Comparison of ENCODE assay signal across 8 cellular contexts in genomic region chr3:128698211-128699011, GRCh38. TPM values are rescaled to one million over a fixed set of nuclear protein-coding genes. Genes with fewer than 3 reads are reported as not detected.
DNase-seq lines count a peak whose midpoint lies in the region; ATAC-seq and TF ChIP-seq lines count a peak whose summit lies in the region.

No MANE protein-coding gene starts in this region.

- DNase-seq in AG09309 (ENCODE audit: low read depth) (no peak), HL-60 (ENCODE audit: low read depth in 1 of 2, low spot score in 1 of 2) (peak in 1 of 2 experiments; percentile 43), esophagus muscularis mucosa (ENCODE audit: extremely low spot score) (no peak), mucosa of descending colon (peak; percentile 42 to 68 (median 60)), type B pancreatic cell (ENCODE audit: extremely low spot score, unreplicated experiment) (peak; percentile 71)
- DNase-seq in activated T-cell treated with anti-CD3 and anti-CD28 coated beads, Interleukin-2, amount 50 U/mL, for 24 hours: peak; percentile 56

- H3K9me3 ChIP-seq in esophagus muscularis mucosa: no peaks in the 10 kb centered on the region
- H3K9me3 ChIP-seq in mucosa of descending colon: no peaks in the 10 kb centered on the region

- TF ChIP-seq POLR2A in esophagus muscularis mucosa (IDR thresholded peaks at IDR 0.05; ENCODE audit: low read depth): no peak

- H3K27me3 Mint-ChIP-seq in activated T-cell treated with anti-CD3 and anti-CD28 coated beads, Interleukin-2, amount 50 U/mL, for 24 hours: peaks cover 4% of the 10 kb centered on the region
- H3K27me3 Mint-ChIP-seq in type B pancreatic cell: no peaks in the 10 kb centered on the region

- H3K9me3 Mint-ChIP-seq in activated T-cell treated with anti-CD3 and anti-CD28 coated beads, Interleukin-2, amount 50 U/mL, for 24 hours: no peaks in the 10 kb centered on the region
- no peaks in the 10 kb centered on the region for H3K9me3 Mint-ChIP-seq in type B pancreatic cell

- H3K27me3 ChIP-seq in HL-60 (ENCODE audit: insufficient read depth, poor library complexity, severe bottlenecking) (no peaks in the 10 kb centered on the region), esophagus muscularis mucosa (no peaks in the 10 kb centered on the region)

- TF ChIP-seq CTCF in AG09309 (IDR thresholded peaks at IDR 0.05; ENCODE audit: control insufficient read depth, insufficient read depth, low read depth, low read length, missing control alignments): no peak
- no peak for TF ChIP-seq CTCF in HL-60 (IDR thresholded peaks at IDR 0.05; ENCODE audit: insufficient read depth, low read length)
- TF ChIP-seq CTCF in esophagus muscularis mucosa (IDR thresholded peaks at IDR 0.05): no peak
- no peak for TF ChIP-seq CTCF in mucosa of descending colon (IDR thresholded peaks at IDR 0.05)
- TF ChIP-seq CTCF in type B pancreatic cell (conservative IDR thresholded peaks at IDR 0.05): no peak

- peak; percentile 81 for ATAC-seq in mucosa of descending colon
- no peak for ATAC-seq in GM19467 (IDR thresholded peaks at IDR 0.05; ENCODE audit: unreplicated experiment)
- no peak for ATAC-seq in HG02642 (IDR thresholded peaks at IDR 0.05; ENCODE audit: poor library complexity, unreplicated experiment)

- H3K27ac ChIP-seq in HL-60 (replicated peaks) (peak overlapping the region; percentile 62), esophagus muscularis mucosa (replicated peaks in 1 of 4) (peak overlapping the region; percentile 84 to 90 (median 88))

- TF ChIP-seq EP300 in esophagus muscularis mucosa (IDR thresholded peaks at IDR 0.05): no peak

- no peaks in the 10 kb centered on the region for H3K36me3 Mint-ChIP-seq in activated T-cell treated with anti-CD3 and anti-CD28 coated beads, Interleukin-2, amount 50 U/mL, for 24 hours (ENCODE audit: low read depth)
- no peaks in the 10 kb centered on the region for H3K36me3 Mint-ChIP-seq in type B pancreatic cell

- H3K4me1 Mint-ChIP-seq in activated T-cell treated with anti-CD3 and anti-CD28 coated beads, Interleukin-2, amount 50 U/mL, for 24 hours (ENCODE audit: low read depth): peaks cover 4% of the 10 kb centered on the region
- H3K4me1 Mint-ChIP-seq in type B pancreatic cell (ENCODE audit: unreplicated experiment): no peaks in the 10 kb centered on the region

- H3K4me1 ChIP-seq in esophagus muscularis mucosa (peaks cover 0 to 22% (median 9%) of the 10 kb centered on the region in 4 donors), mucosa of descending colon (ENCODE audit: low read depth) (peaks cover 4% of the 10 kb centered on the region)

- H3K4me3 Mint-ChIP-seq in activated T-cell treated with anti-CD3 and anti-CD28 coated beads, Interleukin-2, amount 50 U/mL, for 24 hours: peak overlapping the region; percentile 60
- peak overlapping the region; percentile 80 for H3K4me3 Mint-ChIP-seq in type B pancreatic cell

- H3K4me3 ChIP-seq in AG09309 (ENCODE audit: control insufficient read depth, low read depth, low read length) (peak overlapping the region; percentile 56), HL-60 (replicated peaks; ENCODE audit: insufficient read depth, low read length) (peak overlapping the region; percentile 50), esophagus muscularis mucosa (peak overlapping the region; percentile 62 to 80 (median 65)), mucosa of descending colon (peak overlapping the region; percentile 3)

- H3K36me3 ChIP-seq in esophagus muscularis mucosa: no peaks in the 10 kb centered on the region
- H3K36me3 ChIP-seq in mucosa of descending colon (ENCODE audit: low read depth): no peaks in the 10 kb centered on the region

- H3K27ac Mint-ChIP-seq in activated T-cell treated with anti-CD3 and anti-CD28 coated beads, Interleukin-2, amount 50 U/mL, for 24 hours: peak overlapping the region; percentile 57
- H3K27ac Mint-ChIP-seq in type B pancreatic cell: peak overlapping the region; percentile 46

- 10% methylated on average over 47 of the region's 53 CpGs for WGBS in esophagus muscularis mucosa

- intact Hi-C loops in esophagus muscularis mucosa (cut with DNase I): no loop called here
- intact Hi-C loops in mucosa of descending colon (cut with DNase I, micrococcal nuclease): no loop called here

RNA-seq across cellular contexts. Expression of gene RAB7A, which starts 27.6 kb away (rescaled TPM):
- total RNA-seq in esophagus muscularis mucosa: 100 to 1,000 TPM in 1 of 4 donors, 10 to 100 TPM in 3; 81.0 to 116 (median 87.0) TPM
- 100 to 1,000 TPM; 237 to 302 (median 265) TPM for total RNA-seq in mucosa of descending colon
- 157 and 216 TPM in 2 replicates for total RNA-seq in type B pancreatic cell (ENCODE audit: low replicate concordance)

RNA-seq across cellular contexts. Expression of gene RPN1, which starts 47.8 kb away (rescaled TPM):
- total RNA-seq in esophagus muscularis mucosa (100 to 1,000 TPM; 131 to 198 (median 177) TPM), mucosa of descending colon (100 to 1,000 TPM; 130 to 219 (median 166) TPM), type B pancreatic cell (ENCODE audit: low replicate concordance) (192 and 228 TPM in 2 replicates)

Comparison
In these comparisons a context has a peak if more than half of its experiments do, and no peak if none do; other contexts are left out.
1. DNase-seq: peak in activated T-cell treated with anti-CD3 and anti-CD28 coated beads, Interleukin-2, amount 50 U/mL, for 24 hours (single experiment), mucosa of descending colon (3 of 3) and type B pancreatic cell (single experiment); none in AG09309 (single experiment) and esophagus muscularis mucosa (single experiment).
2. H3K4me3 ChIP-seq: peak in every context shown above with its lines; median percentile 65 in esophagus muscularis mucosa; 56 in AG09309; 50 in HL-60; 3 in mucosa of descending colon.